Comparison of ENCODE assay signal across 1 cellular context in genomic region chr11:129247129-129247528, GRCh38.
A peak's percentile ranks its signal among the peaks of the same experiment; 100 is the strongest.
TF ChIP-seq lines count a peak whose summit lies in the region.

No MANE protein-coding gene starts in this region.

TF ChIP-seq in SK-N-SH, 30 proteins besides CTCF, POLR2A, EP300 and RAD21 (continued from another document):
- no peak for TF ChIP-seq ZBTB33 (IDR thresholded peaks at IDR 0.05; ENCODE audit: borderline replicate concordance, low read depth)
- TF ChIP-seq GATA2 (CRISPR knock-in tag; IDR thresholded peaks at IDR 0.05) = no peak
- no peak for TF ChIP-seq YY1 (IDR thresholded peaks at IDR 0.05; ENCODE audit: low read depth)
- TF ChIP-seq FOSL2 (IDR thresholded peaks at IDR 0.05; ENCODE audit: borderline replicate concordance, low read depth) = peak; percentile 64; the same call in 1 of the 2 replicates
- peak; percentile 39; the same call in 1 of the 2 replicates for TF ChIP-seq MEF2A (IDR thresholded peaks at IDR 0.05; ENCODE audit: borderline replicate concordance, low read depth)
- TF ChIP-seq EZH2phosphoT487 (IDR thresholded peaks at IDR 0.05; ENCODE audit: borderline replicate concordance, low read depth) = no peak
- peak; percentile 51; the same call in 1 of the 2 replicates for TF ChIP-seq POLR2AphosphoS5 (IDR thresholded peaks at IDR 0.05; ENCODE audit: low read depth, low read length)
- TF ChIP-seq RCOR1 (IDR thresholded peaks at IDR 0.05; ENCODE audit: low read length) = peak; percentile 57; the same call in 1 of the 2 replicates
- peak; percentile 2; the same call in 1 of the 2 replicates for TF ChIP-seq SIN3A (IDR thresholded peaks at IDR 0.05; ENCODE audit: borderline replicate concordance, low read depth, low read length)
- TF ChIP-seq FOXM1 (IDR thresholded peaks at IDR 0.05; ENCODE audit: low read depth) = 0 out of 2 replicates have a peak, but pooled peaks have one; percentile 24
- TF ChIP-seq, protein P1, sequence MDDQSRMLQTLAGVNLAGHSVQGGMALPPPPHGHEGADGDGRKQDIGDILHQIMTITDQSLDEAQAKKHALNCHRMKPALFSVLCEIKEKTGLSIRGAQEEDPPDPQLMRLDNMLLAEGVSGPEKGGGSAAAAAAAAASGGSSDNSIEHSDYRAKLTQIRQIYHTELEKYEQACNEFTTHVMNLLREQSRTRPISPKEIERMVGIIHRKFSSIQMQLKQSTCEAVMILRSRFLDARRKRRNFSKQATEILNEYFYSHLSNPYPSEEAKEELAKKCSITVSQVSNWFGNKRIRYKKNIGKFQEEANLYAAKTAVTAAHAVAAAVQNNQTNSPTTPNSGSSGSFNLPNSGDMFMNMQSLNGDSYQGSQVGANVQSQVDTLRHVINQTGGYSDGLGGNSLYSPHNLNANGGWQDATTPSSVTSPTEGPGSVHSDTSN (IDR thresholded peaks at IDR 0.05) = peak; percentile 79
- no peak for TF ChIP-seq GABPA (IDR thresholded peaks at IDR 0.05; ENCODE audit: low read depth)
- TF ChIP-seq NRF1 (IDR thresholded peaks at IDR 0.05; ENCODE audit: low read depth, low read length) = no peak
- TF ChIP-seq NFIC (IDR thresholded peaks at IDR 0.05; ENCODE audit: borderline replicate concordance) = peak; percentile 94
- TF ChIP-seq RFX5 (IDR thresholded peaks at IDR 0.05; ENCODE audit: low read length) = no peak
- peak; percentile 49; the same call in 1 of the 2 replicates for TF ChIP-seq TEAD4 (IDR thresholded peaks at IDR 0.05; ENCODE audit: borderline replicate concordance, insufficient read depth)
- TF ChIP-seq USF1 (IDR thresholded peaks at IDR 0.05; ENCODE audit: borderline replicate concordance, low read depth) = no peak
- TF ChIP-seq ELF1 (IDR thresholded peaks at IDR 0.05) = no peak
- no peak for TF ChIP-seq TAF1 (IDR thresholded peaks at IDR 0.05; ENCODE audit: borderline replicate concordance, low read depth, low read length)
- TF ChIP-seq REST (IDR thresholded peaks at IDR 0.05; ENCODE audit: low read depth, low read length) = no peak
- no peak for TF ChIP-seq FOXJ3 (CRISPR knock-in tag; IDR thresholded peaks at IDR 0.05)
- TF ChIP-seq, protein P2, sequence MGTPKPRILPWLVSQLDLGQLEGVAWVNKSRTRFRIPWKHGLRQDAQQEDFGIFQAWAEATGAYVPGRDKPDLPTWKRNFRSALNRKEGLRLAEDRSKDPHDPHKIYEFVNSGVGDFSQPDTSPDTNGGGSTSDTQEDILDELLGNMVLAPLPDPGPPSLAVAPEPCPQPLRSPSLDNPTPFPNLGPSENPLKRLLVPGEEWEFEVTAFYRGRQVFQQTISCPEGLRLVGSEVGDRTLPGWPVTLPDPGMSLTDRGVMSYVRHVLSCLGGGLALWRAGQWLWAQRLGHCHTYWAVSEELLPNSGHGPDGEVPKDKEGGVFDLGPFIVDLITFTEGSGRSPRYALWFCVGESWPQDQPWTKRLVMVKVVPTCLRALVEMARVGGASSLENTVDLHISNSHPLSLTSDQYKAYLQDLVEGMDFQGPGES (IDR thresholded peaks at IDR 0.05; ENCODE audit: low read depth, low read length) = no peak
- TF ChIP-seq SMC3 (IDR thresholded peaks at IDR 0.05; ENCODE audit: low read depth, low read length) = no peak
